Comparison of ENCODE assay signal across 7 cellular contexts in genomic region chr4:183840311-183840710, GRCh38.
DNase-seq lines count a peak whose midpoint lies in the region; ATAC-seq and TF ChIP-seq lines count a peak whose summit lies in the region.

No MANE protein-coding gene starts in this region.

- DNase-seq in NCI-H510A (lab: John Stamatoyannopoulos, UW) (peak; percentile 40), medulla oblongata (ENCODE audit: extremely low spot score) (peak; percentile 95)
- peak; percentile 70 to 79 for DNase-seq in activated CD4-positive, alpha-beta T cell treated with anti-CD3 and anti-CD28 coated beads, Interleukin-2, amount 50 U/mL, for 48 hours
- DNase-seq in effector CD4-positive, alpha-beta T cell = peak; percentile 35
- peak; percentile 4 to 32 for DNase-seq in stimulated activated CD8-positive, alpha-beta memory T cell treated with anti-CD3 and anti-CD28 coated beads, Interleukin-15, amount 100 ng/mL, for 48 hours (ENCODE audit: low read depth in 2 of 2)

- peak; percentile 87 for ATAC-seq in HG02885 (IDR thresholded peaks at IDR 0.05; ENCODE audit: poor library complexity, unreplicated experiment)

- peak; percentile 80 for TF ChIP-seq CTCF in GM12872 (IDR thresholded peaks at IDR 0.05; ENCODE audit: insufficient read depth, low read depth, low read length)

Comparison
In these comparisons a context has a peak if more than half of its experiments do, and no peak if none do; other contexts are left out.
1. Peak in every context shown above with its lines: DNase-seq and ATAC-seq.
2. DNase-seq: peak in every context shown above with its lines; median percentile 95 in medulla oblongata; 74 in activated CD4-positive, alpha-beta T cell treated with anti-CD3 and anti-CD28 coated beads, Interleukin-2, amount 50 U/mL, for 48 hours; 40 in NCI-H510A; 35 in effector CD4-positive, alpha-beta T cell; 18 in stimulated activated CD8-positive, alpha-beta memory T cell treated with anti-CD3 and anti-CD28 coated beads, Interleukin-15, amount 100 ng/mL, for 48 hours.